In genomic region chr1:151537112-151537511, GRCh38 we compare ENCODE assay signal across 2 cellular contexts.
TF ChIP-seq lines count a peak whose summit lies in the region.

No MANE protein-coding gene starts in this region.

TF ChIP-seq in Ishikawa, 13 proteins besides CTCF, POLR2A, EP300 and RAD21 (continued from another document):
- TF ChIP-seq ZBTB7A (IDR thresholded peaks at IDR 0.05; ENCODE audit: low read depth) (no peak), CEBPB (IDR thresholded peaks at IDR 0.05) (peak; percentile 50; the same call in 1 of the 2 replicates), YY1 (IDR thresholded peaks at IDR 0.05; ENCODE audit: low read depth) (no peak), MAX (IDR thresholded peaks at IDR 0.05) (no peak), TCF12 (IDR thresholded peaks at IDR 0.05; ENCODE audit: low read depth) (0 out of 2 replicates have a peak, but pooled peaks have one; percentile 26), FOXM1 (IDR thresholded peaks at IDR 0.05; ENCODE audit: borderline replicate concordance, low read depth) (no peak), USF1 (IDR thresholded peaks at IDR 0.05) (no peak), EGR1 (IDR thresholded peaks at IDR 0.05) (no peak), TEAD4 (IDR thresholded peaks at IDR 0.05) (peak; percentile 54), TAF1 (IDR thresholded peaks at IDR 0.05; ENCODE audit: low read depth) (no peak), NFIC (IDR thresholded peaks at IDR 0.05) (no peak)
- TF ChIP-seq, protein P1, sequence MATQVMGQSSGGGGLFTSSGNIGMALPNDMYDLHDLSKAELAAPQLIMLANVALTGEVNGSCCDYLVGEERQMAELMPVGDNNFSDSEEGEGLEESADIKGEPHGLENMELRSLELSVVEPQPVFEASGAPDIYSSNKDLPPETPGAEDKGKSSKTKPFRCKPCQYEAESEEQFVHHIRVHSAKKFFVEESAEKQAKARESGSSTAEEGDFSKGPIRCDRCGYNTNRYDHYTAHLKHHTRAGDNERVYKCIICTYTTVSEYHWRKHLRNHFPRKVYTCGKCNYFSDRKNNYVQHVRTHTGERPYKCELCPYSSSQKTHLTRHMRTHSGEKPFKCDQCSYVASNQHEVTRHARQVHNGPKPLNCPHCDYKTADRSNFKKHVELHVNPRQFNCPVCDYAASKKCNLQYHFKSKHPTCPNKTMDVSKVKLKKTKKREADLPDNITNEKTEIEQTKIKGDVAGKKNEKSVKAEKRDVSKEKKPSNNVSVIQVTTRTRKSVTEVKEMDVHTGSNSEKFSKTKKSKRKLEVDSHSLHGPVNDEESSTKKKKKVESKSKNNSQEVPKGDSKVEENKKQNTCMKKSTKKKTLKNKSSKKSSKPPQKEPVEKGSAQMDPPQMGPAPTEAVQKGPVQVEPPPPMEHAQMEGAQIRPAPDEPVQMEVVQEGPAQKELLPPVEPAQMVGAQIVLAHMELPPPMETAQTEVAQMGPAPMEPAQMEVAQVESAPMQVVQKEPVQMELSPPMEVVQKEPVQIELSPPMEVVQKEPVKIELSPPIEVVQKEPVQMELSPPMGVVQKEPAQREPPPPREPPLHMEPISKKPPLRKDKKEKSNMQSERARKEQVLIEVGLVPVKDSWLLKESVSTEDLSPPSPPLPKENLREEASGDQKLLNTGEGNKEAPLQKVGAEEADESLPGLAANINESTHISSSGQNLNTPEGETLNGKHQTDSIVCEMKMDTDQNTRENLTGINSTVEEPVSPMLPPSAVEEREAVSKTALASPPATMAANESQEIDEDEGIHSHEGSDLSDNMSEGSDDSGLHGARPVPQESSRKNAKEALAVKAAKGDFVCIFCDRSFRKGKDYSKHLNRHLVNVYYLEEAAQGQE (IDR thresholded peaks at IDR 0.05; ENCODE audit: low read depth): no peak

TF ChIP-seq in K562, 482 proteins besides CTCF, POLR2A, EP300 and RAD21 (continues in another document):
- peak; percentile 83 for TF ChIP-seq MAFG (tag; conservative IDR thresholded peaks at IDR 0.05)
- peak; percentile 70 for TF ChIP-seq MGA (IDR thresholded peaks at IDR 0.05)
- TF ChIP-seq CGGBP1 (CRISPR knock-in tag; IDR thresholded peaks at IDR 0.05): no peak
- TF ChIP-seq ZNF384 (IDR thresholded peaks at IDR 0.05; ENCODE audit: low read depth, low read length): peak; percentile 28; the same call in 1 of the 2 replicates
- no peak for TF ChIP-seq NFE2L1 (tag; IDR thresholded peaks at IDR 0.05; ENCODE audit: borderline replicate concordance, low read depth)
- TF ChIP-seq NFE2 (IDR thresholded peaks at IDR 0.05; ENCODE audit: low read depth): 0 out of 2 replicates have a peak, but pooled peaks have one; percentile 15
- peak; percentile 85 for TF ChIP-seq MAFK (IDR thresholded peaks at IDR 0.05; ENCODE audit: low read length)
- TF ChIP-seq C11orf30 (IDR thresholded peaks at IDR 0.05; ENCODE audit: low read depth): peak; percentile 95
- TF ChIP-seq CEBPG (CRISPR knock-in tag; IDR thresholded peaks at IDR 0.05): peak; percentile 91
- peak; percentile 76 to 90 for TF ChIP-seq CEBPG (tag; conservative IDR thresholded peaks at IDR 0.05 in 1 of 2, IDR thresholded peaks at IDR 0.05 in 1 of 2)
- TF ChIP-seq, protein P2, sequence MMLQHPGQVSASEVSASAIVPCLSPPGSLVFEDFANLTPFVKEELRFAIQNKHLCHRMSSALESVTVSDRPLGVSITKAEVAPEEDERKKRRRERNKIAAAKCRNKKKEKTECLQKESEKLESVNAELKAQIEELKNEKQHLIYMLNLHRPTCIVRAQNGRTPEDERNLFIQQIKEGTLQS (IDR thresholded peaks at IDR 0.05): peak; percentile 95
- TF ChIP-seq, protein P2 (CRISPR knock-in tag; conservative IDR thresholded peaks at IDR 0.05): no peak
- peak; percentile 55; the same call in 1 of the 2 replicates for TF ChIP-seq JUND (IDR thresholded peaks at IDR 0.05; ENCODE audit: borderline replicate concordance, low read depth, low read length)
- TF ChIP-seq JUND (tag; IDR thresholded peaks at IDR 0.05; ENCODE audit: borderline replicate concordance, low read depth, low read length): no peak
- peak; percentile 71 for TF ChIP-seq CEBPB (tag; IDR thresholded peaks at IDR 0.05)
- no peak for TF ChIP-seq BDP1 (IDR thresholded peaks at IDR 0.05; ENCODE audit: insufficient read depth, insufficient read length)
- TF ChIP-seq TRIM24 (IDR thresholded peaks at IDR 0.05): 0 out of 4 replicates have a peak, but pooled peaks of 1 of the 2 experiments have one; percentile 14
- TF ChIP-seq ZNF121 (CRISPR knock-in tag; conservative IDR thresholded peaks at IDR 0.05): no peak
- peak; percentile 81; the same call in 1 of the 2 replicates for TF ChIP-seq L3MBTL2 (IDR thresholded peaks at IDR 0.05)
- peak; percentile 67 for TF ChIP-seq MAFF (IDR thresholded peaks at IDR 0.05; ENCODE audit: low read length)
- TF ChIP-seq, protein P3, sequence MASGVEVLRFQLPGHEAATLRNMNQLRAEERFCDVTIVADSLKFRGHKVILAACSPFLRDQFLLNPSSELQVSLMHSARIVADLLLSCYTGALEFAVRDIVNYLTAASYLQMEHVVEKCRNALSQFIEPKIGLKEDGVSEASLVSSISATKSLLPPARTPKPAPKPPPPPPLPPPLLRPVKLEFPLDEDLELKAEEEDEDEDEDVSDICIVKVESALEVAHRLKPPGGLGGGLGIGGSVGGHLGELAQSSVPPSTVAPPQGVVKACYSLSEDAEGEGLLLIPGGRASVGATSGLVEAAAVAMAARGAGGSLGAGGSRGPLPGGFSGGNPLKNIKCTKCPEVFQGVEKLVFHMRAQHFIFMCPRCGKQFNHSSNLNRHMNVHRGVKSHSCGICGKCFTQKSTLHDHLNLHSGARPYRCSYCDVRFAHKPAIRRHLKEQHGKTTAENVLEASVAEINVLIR (CRISPR knock-in tag; IDR thresholded peaks at IDR 0.05): no peak
- TF ChIP-seq BACH1 (tag; IDR thresholded peaks at IDR 0.05): peak; percentile 46; the same call in 1 of the 2 replicates
- 0 out of 2 replicates have a peak, but pooled peaks have one; percentile 43 for TF ChIP-seq ZNF584 (CRISPR knock-in tag; IDR thresholded peaks at IDR 0.05; ENCODE audit: low read depth)
- TF ChIP-seq ATF7 (IDR thresholded peaks at IDR 0.05): peak; percentile 61; the same call in 1 of the 2 replicates
- TF ChIP-seq GABPB2 (CRISPR knock-in tag; conservative IDR thresholded peaks at IDR 0.05): no peak
